8 cellular contexts compared by ENCODE assay signal in the genomic region with DNA sequence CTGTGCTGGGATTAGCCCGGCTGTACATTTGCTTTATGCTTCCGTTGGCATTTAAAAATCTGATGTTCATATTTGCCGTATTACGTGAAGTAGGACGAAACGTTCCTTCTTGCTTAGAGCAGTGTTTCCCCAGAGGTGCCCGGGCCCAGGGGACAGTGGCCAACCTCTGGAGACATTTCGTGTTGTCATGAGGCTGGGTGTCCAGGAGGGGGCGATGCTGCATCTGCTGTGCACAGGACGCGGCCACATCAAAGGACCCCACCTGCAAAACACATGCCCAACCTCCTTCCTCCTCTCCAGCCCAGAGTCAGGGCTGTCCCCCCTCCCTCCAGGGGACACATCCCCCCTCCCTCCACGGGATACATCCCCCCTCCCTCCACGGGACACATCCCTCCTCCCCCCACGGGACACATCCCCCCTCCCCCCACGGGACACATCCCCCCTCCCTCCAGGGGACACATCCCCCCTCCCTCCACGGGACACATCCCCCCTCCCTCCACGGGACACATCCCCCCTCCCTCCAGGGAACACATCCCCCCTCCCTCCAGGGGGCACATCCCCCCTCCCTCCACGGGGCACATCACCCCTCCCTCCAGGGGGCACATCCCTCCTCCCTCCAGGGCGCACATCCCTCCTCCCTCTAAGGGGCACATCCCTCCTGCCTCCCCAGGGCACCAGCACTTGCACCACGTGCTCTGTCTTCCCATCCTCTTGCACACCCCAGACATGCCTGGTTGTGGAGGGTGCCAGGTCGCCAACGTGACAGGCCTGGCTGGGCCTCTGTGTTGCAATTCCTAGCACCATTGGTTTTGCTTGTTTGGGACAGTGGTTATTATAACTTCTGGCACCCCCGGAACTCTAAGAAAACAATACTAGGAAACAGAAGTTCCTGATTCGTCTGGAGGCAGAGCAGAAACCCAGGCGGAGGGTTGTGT. TPM values are rescaled to one million over a fixed set of nuclear protein-coding genes. Genes with fewer than 3 reads are reported as not detected.
DNase-seq lines count a peak whose midpoint lies in the region; ATAC-seq and TF ChIP-seq lines count a peak whose summit lies in the region.

No MANE protein-coding gene starts in this region.

- ATAC-seq in GM19023 (IDR thresholded peaks at IDR 0.05; ENCODE audit: unreplicated experiment) (peak; percentile 47), sciatic nerve (peak; percentile 55), HG03159 (IDR thresholded peaks at IDR 0.05; ENCODE audit: unreplicated experiment) (no peak)

- CTCF ChIA-PET in AG04450 (lab: Charles Lee) = interaction anchor here (0.5 to 0.8 kb wide), 3 partner anchors 24 to 180 kb away, joined by 3 read pairs; no protein-coding TSS in a partner anchor

- 26 to 33% (median 31%) methylated on average over 13 to 25 of the region's 25 CpGs for WGBS in adrenal gland, 4 donors

- H3K9me3 ChIP-seq in AG04450 (ENCODE audit: control insufficient read depth, insufficient read depth, low read length) (no peaks in the 10 kb centered on the region; the same call in 1 of the 2 replicates), adrenal gland (replicated peaks in 1 of 3) (no peaks in the 10 kb centered on the region), left ventricle myocardium inferior (replicated peaks) (no peaks in the 10 kb centered on the region)

- H3K36me3 ChIP-seq in adrenal gland (replicated peaks in 1 of 2) (no peaks in the 10 kb centered on the region), left ventricle myocardium inferior (peaks cover 5% of the 10 kb centered on the region)

- H3K4me1 ChIP-seq in adrenal gland (replicated peaks in 1 of 2) = peaks cover 13 to 18% of the 10 kb centered on the region in 2 donors
- peaks cover 76% of the 10 kb centered on the region for H3K4me1 ChIP-seq in left ventricle myocardium inferior

- no peaks in the 10 kb centered on the region for H3K27me3 ChIP-seq in AG04450 (ENCODE audit: control insufficient read depth, insufficient read depth, low read length)
- no peaks in the 10 kb centered on the region for H3K27me3 ChIP-seq in adrenal gland
- H3K27me3 ChIP-seq in left ventricle myocardium inferior (ENCODE audit: low read depth) = no peaks in the 10 kb centered on the region

- H3K4me3 ChIP-seq in AG04450 (ENCODE audit: low read depth, low read length) (no peak overlapping the region), adrenal gland (no peak overlapping the region), left ventricle myocardium inferior (peak overlapping the region; percentile 47)

- intact Hi-C loops in adrenal gland (cut with DNase I) (loop anchor here (5.0 kb wide), 2 partner anchors 130 to 410 kb away; no protein-coding TSS in a partner anchor), left ventricle myocardium inferior (cut with micrococcal nuclease) (loop anchor here (5.0 kb wide), 1 partner anchor 85 kb away; no protein-coding TSS in a partner anchor), sciatic nerve (cut with DNase I) (loop anchor here (2.0 kb wide), 1 partner anchor 130 kb away; no protein-coding TSS in a partner anchor)

- DNase-seq in AG04450 (ENCODE audit: low read depth, low spot score) (peak; percentile 64), NAMALWA (ENCODE audit: low spot score) (peak; percentile 85), T follicular helper cell (ENCODE audit: low read depth) (peak; percentile 80), adrenal gland (peak; percentile 83 to 95 (median 90)), left ventricle myocardium inferior (peak; percentile 88), sciatic nerve (ENCODE audit: low spot score) (peak; percentile 92)

- TF ChIP-seq POLR2A in adrenal gland (IDR thresholded peaks at IDR 0.05) = no peak

- H3K27ac ChIP-seq in AG04450 (ENCODE audit: low read depth, low read length) (no peak overlapping the region), adrenal gland (peak overlapping the region in 1 of 5 donors; percentile 80), left ventricle myocardium inferior (replicated peaks) (peak overlapping the region; percentile 82)

- peak; percentile 84 for TF ChIP-seq CTCF in AG04450 (IDR thresholded peaks at IDR 0.05; ENCODE audit: low read depth, low read length)
- peak; percentile 68 to 95 (median 80) for TF ChIP-seq CTCF in adrenal gland (IDR thresholded peaks at IDR 0.05)
- TF ChIP-seq CTCF in left ventricle myocardium inferior (IDR thresholded peaks at IDR 0.05; ENCODE audit: borderline replicate concordance) = peak; percentile 88

- POLR2A ChIA-PET in AG04450 (lab: Yijun Ruan, JAX) = no interaction called here

RNA-seq across cellular contexts. Expression of a gene that starts 46.7 kb away (rescaled TPM):
- polyA plus RNA-seq in AG04450 (2011; rRNA removed) = 356 and 455 TPM in 2 replicates
- 131 and 182 TPM in 2 replicates for polyA minus RNA-seq in AG04450 (2011; rRNA and poly(A)+ RNA removed)
- 100 to 1,000 TPM in 2 of 8 donors, 10 to 100 TPM in 6; 33.6 to 109 (median 82.9) TPM for total RNA-seq in adrenal gland
- polyA plus RNA-seq in adrenal gland = 10 to 100 TPM in 2 of 3 donors, 1 to 10 TPM in 1; 7.1 to 90.5 (median 90.4) TPM
- 186 TPM for total RNA-seq in left ventricle myocardium inferior
- total RNA-seq in sciatic nerve = 302 TPM

RNA-seq across cellular contexts. Expression of a gene that starts 58.2 kb away (rescaled TPM):
- polyA plus RNA-seq in AG04450 (2011; rRNA removed) (4.1 and 4.3 TPM in 2 replicates), adrenal gland (10 to 100 TPM in 2 of 3 donors, 1 to 10 TPM in 1; 5.2 to 60.1 (median 22.0) TPM)
- polyA minus RNA-seq in AG04450 (2011; rRNA and poly(A)+ RNA removed) = 0.48 and 0.55 TPM in 2 replicates
- total RNA-seq in adrenal gland (10 to 100 TPM in 5 of 8 donors, 1 to 10 TPM in 3; 2.0 to 26.3 (median 17.2) TPM), left ventricle myocardium inferior (7.7 TPM), sciatic nerve (34.8 TPM)
